ENCODE assay signal across 21 cellular contexts in the genomic region with DNA sequence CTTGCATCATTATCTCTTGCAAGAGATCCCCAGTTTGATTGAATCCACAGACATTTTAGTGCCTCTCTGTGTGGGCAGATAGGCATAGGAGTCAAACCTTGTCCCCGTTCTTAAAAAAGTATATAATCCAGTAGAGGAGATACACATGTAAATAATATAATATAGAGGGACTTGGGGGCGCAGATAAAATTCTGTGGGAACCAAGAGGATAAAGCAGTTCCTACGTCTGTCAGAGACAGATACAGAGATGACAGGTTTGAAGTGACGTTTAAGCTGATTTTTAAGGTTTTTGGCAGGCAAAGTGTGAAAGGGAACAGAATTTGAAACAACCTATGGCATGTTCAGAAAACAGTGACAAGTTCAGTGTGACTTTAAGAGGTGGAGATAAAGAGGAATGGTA.
A peak's percentile ranks its signal among the peaks of the same experiment; 100 is the strongest.
DNase-seq lines count a peak whose midpoint lies in the region; ATAC-seq and TF ChIP-seq lines count a peak whose summit lies in the region.
"Had no signal": no experiment of that assay in that cellular context is flagged by ENCODE, and none has a peak within 500 bp of the region (broad histone marks: within the 10 kb centered on the region; RNA-seq: fewer than 3 reads in every experiment).

No MANE protein-coding gene starts in this region.

- POLR2A ChIA-PET in CD8-positive, alpha-beta T cell (lab: Charles Lee): no interaction called here
- POLR2A ChIA-PET in activated CD4-positive, alpha-beta memory T cell treated with anti-CD3 and anti-CD28 coated beads for 36 hours (lab: Charles Lee): no interaction called here

- no peaks in the 10 kb centered on the region for H3K36me3 ChIP-seq in CD8-positive, alpha-beta T cell (ENCODE audit: insufficient read depth, low read length)
- no peaks in the 10 kb centered on the region for H3K36me3 ChIP-seq in body of pancreas (replicated peaks in 1 of 2; ENCODE audit: insufficient read depth in 1 of 2, low read depth in 2 of 2)

- no peak overlapping the region for H3K4me3 ChIP-seq in CD8-positive, alpha-beta T cell (ENCODE audit: low read depth, low read length)
- no peak overlapping the region for H3K4me3 ChIP-seq in body of pancreas
- H3K4me3 ChIP-seq: SJCRH30, skin epidermis had no signal

- ATAC-seq in CD8-positive, alpha-beta T cell: no peak
- ATAC-seq in foreskin keratinocyte: no peak
- no peak for ATAC-seq in body of pancreas
- no peak for ATAC-seq in HG02870 (IDR thresholded peaks at IDR 0.05; ENCODE audit: unreplicated experiment)

- H3K4me3 Mint-ChIP-seq in CD14-positive monocyte: no peak overlapping the region
- no peak overlapping the region for H3K4me3 Mint-ChIP-seq in CD8-positive, alpha-beta T cell
- H3K4me3 Mint-ChIP-seq in activated CD4-positive, alpha-beta memory T cell treated with anti-CD3 and anti-CD28 coated beads for 36 hours: no peak overlapping the region
- H3K4me3 Mint-ChIP-seq: central memory CD8-positive, alpha-beta T cell; nephron progenitor cell had no signal

- no peak for DNase-seq in CD14-positive monocyte (ENCODE audit: low spot score)
- DNase-seq in CD8-positive, alpha-beta T cell: no peak
- DNase-seq in activated CD4-positive, alpha-beta memory T cell treated with anti-CD3 and anti-CD28 coated beads for 36 hours: no peak
- no peak for DNase-seq in foreskin keratinocyte
- no peak for DNase-seq in body of pancreas
- DNase-seq in effector CD8-positive, alpha-beta T cell (lab: John Stamatoyannopoulos, UW): no peak
- DNase-seq: activated CD4-positive, CD25-positive, alpha-beta regulatory T cell treated with anti-CD3 and anti-CD28 coated beads, Interleukin-2, amount 50 U/mL, for 72 hours; effector memory CD4-positive, alpha-beta T cell; Karpas-422; mesendoderm; NCI-H1105; NCI-H526; nephron progenitor cell; SJCRH30; stimulated activated CD4-positive, alpha-beta T cell treated with anti-CD3 and anti-CD28 coated beads, Interleukin-4, amount 100 ng/mL, for 1 hour; substantia nigra; T-helper 9 cell had no signal

- H3K4me1 Mint-ChIP-seq in CD14-positive monocyte: peaks cover 19% of the 10 kb centered on the region
- H3K4me1 Mint-ChIP-seq in CD8-positive, alpha-beta T cell (ENCODE audit: low read depth): peaks cover 87% of the 10 kb centered on the region
- H3K4me1 Mint-ChIP-seq in activated CD4-positive, alpha-beta memory T cell treated with anti-CD3 and anti-CD28 coated beads for 36 hours (ENCODE audit: low read depth): peaks cover 89% of the 10 kb centered on the region

- no peaks in the 10 kb centered on the region for H3K9me3 Mint-ChIP-seq in CD14-positive monocyte
- no peaks in the 10 kb centered on the region for H3K9me3 Mint-ChIP-seq in CD8-positive, alpha-beta T cell
- no peaks in the 10 kb centered on the region for H3K9me3 Mint-ChIP-seq in activated CD4-positive, alpha-beta memory T cell treated with anti-CD3 and anti-CD28 coated beads for 36 hours
- H3K9me3 Mint-ChIP-seq: central memory CD8-positive, alpha-beta T cell; nephron progenitor cell had no signal

- 85 to 88% methylated on average over 4 of the region's 4 CpGs for WGBS in body of pancreas, 2 donors

- TF ChIP-seq CTCF in CD14-positive monocyte (IDR thresholded peaks at IDR 0.05) (no peak), foreskin keratinocyte (conservative IDR thresholded peaks at IDR 0.05) (no peak), body of pancreas (IDR thresholded peaks at IDR 0.05) (no peak)
- no peak for TF ChIP-seq CTCF in CD8-positive, alpha-beta T cell (IDR thresholded peaks at IDR 0.05)

- H3K36me3 Mint-ChIP-seq in CD14-positive monocyte: peaks cover 61 to 82% of the 10 kb centered on the region in 2 donors
- H3K36me3 Mint-ChIP-seq in CD8-positive, alpha-beta T cell: peaks cover 52% of the 10 kb centered on the region
- peaks cover 64% of the 10 kb centered on the region for H3K36me3 Mint-ChIP-seq in activated CD4-positive, alpha-beta memory T cell treated with anti-CD3 and anti-CD28 coated beads for 36 hours

- H3K4me1 ChIP-seq in CD8-positive, alpha-beta T cell (ENCODE audit: insufficient read depth, low read length): peaks cover 57% of the 10 kb centered on the region
- H3K4me1 ChIP-seq in foreskin keratinocyte (peaks cover 77% of the 10 kb centered on the region), body of pancreas (peaks cover 17% of the 10 kb centered on the region)
- H3K4me1 ChIP-seq: SJCRH30 had no signal

- peaks cover 0 to 3% (median 0%) of the 10 kb centered on the region in 3 donors for H3K27me3 Mint-ChIP-seq in CD14-positive monocyte (ENCODE audit: low read depth in 3 of 3)
- no peaks in the 10 kb centered on the region for H3K27me3 Mint-ChIP-seq in CD8-positive, alpha-beta T cell (ENCODE audit: low read depth)
- no peaks in the 10 kb centered on the region for H3K27me3 Mint-ChIP-seq in activated CD4-positive, alpha-beta memory T cell treated with anti-CD3 and anti-CD28 coated beads for 36 hours
- H3K27me3 Mint-ChIP-seq: central memory CD8-positive, alpha-beta T cell; progenitor cell of endocrine pancreas had no signal

- CTCF ChIA-PET in CD8-positive, alpha-beta T cell (lab: Charles Lee): interaction anchor here (0.7 kb wide), 1 partner anchor 732 kb away, joined by 3 read pairs; no protein-coding TSS in a partner anchor
- CTCF ChIA-PET in activated CD4-positive, alpha-beta memory T cell treated with anti-CD3 and anti-CD28 coated beads for 36 hours (lab: Charles Lee): interaction anchor here (1.4 kb wide), 1 partner anchor 22 kb away, joined by 4 read pairs; no protein-coding TSS in a partner anchor

- H3K9me3 ChIP-seq in CD8-positive, alpha-beta T cell (ENCODE audit: low read length): no peaks in the 10 kb centered on the region
- H3K9me3 ChIP-seq in body of pancreas: no peaks in the 10 kb centered on the region
- H3K9me3 ChIP-seq: SJCRH30 had no signal

- no peak for TF ChIP-seq POLR2A in body of pancreas (IDR thresholded peaks at IDR 0.05)

- H3K27me3 ChIP-seq in CD8-positive, alpha-beta T cell (ENCODE audit: insufficient read depth, low read length): no peaks in the 10 kb centered on the region
- no peaks in the 10 kb centered on the region for H3K27me3 ChIP-seq in foreskin keratinocyte
- H3K27me3 ChIP-seq in body of pancreas: no peaks in the 10 kb centered on the region
- H3K27me3 ChIP-seq: SJCRH30 had no signal

- H3K27ac ChIP-seq in CD8-positive, alpha-beta T cell (ENCODE audit: low read depth, low read length): no peak overlapping the region
- peak overlapping the region; percentile 69 for H3K27ac ChIP-seq in foreskin keratinocyte
- no peak overlapping the region for H3K27ac ChIP-seq in body of pancreas
- H3K27ac ChIP-seq: SJCRH30 had no signal

- peak overlapping the region in 4 of 7 donors; percentile 16 to 65 (median 18) for H3K27ac Mint-ChIP-seq in CD14-positive monocyte
- peak overlapping the region; percentile 2 for H3K27ac Mint-ChIP-seq in CD8-positive, alpha-beta T cell
- peak overlapping the region; percentile 61 for H3K27ac Mint-ChIP-seq in activated CD4-positive, alpha-beta memory T cell treated with anti-CD3 and anti-CD28 coated beads for 36 hours
- H3K27ac Mint-ChIP-seq: nephron progenitor cell, progenitor cell of endocrine pancreas had no signal

- intact Hi-C loops in CD14-positive monocyte (cut with micrococcal nuclease): no loop called here
- intact Hi-C loops in CD8-positive, alpha-beta T cell (cut with DNase I, micrococcal nuclease): no loop called here
- intact Hi-C loops in activated CD4-positive, alpha-beta memory T cell treated with anti-CD3 and anti-CD28 coated beads for 36 hours (cut with micrococcal nuclease): no loop called here
- intact Hi-C loops in body of pancreas (cut with DNase I): no loop called here

Comparison
In these comparisons a context has a peak if more than half of its experiments do, and no peak if none do; other contexts are left out.
1. H3K27ac Mint-ChIP-seq: peak in every context shown above with its lines; median percentile 61 in activated CD4-positive, alpha-beta memory T cell treated with anti-CD3 and anti-CD28 coated beads for 36 hours; 18 in CD14-positive monocyte; 2 in CD8-positive, alpha-beta T cell.